ENCODE assay signal across 8 cellular contexts in genomic region chr6:127186889-127187288, GRCh38.
DNase-seq lines count a peak whose midpoint lies in the region; ATAC-seq and TF ChIP-seq lines count a peak whose summit lies in the region.

No MANE protein-coding gene starts in this region.

- H3K79me2 ChIP-seq in GM23338 (replicated peaks; ENCODE audit: insufficient read depth) = no peaks in the 10 kb centered on the region

- no peak overlapping the region for H3K27ac ChIP-seq in GM23338 (ENCODE audit: low read depth)

- H3K9me3 Mint-ChIP-seq in GM23338 = no peaks in the 10 kb centered on the region
- no peaks in the 10 kb centered on the region for H3K9me3 Mint-ChIP-seq in glutamatergic neuron (ENCODE audit: unreplicated experiment)

- no peak overlapping the region for H3K4me3 Mint-ChIP-seq in GM23338
- no peak overlapping the region for H3K4me3 Mint-ChIP-seq in glutamatergic neuron (ENCODE audit: unreplicated experiment)

- H3K27me3 Mint-ChIP-seq in GM23338 (ENCODE audit: insufficient read depth, low read depth, poor library complexity) = peaks cover 2% of the 10 kb centered on the region
- no peaks in the 10 kb centered on the region for H3K27me3 Mint-ChIP-seq in glutamatergic neuron (ENCODE audit: unreplicated experiment)

- H3K4me3 ChIP-seq in GM23338 = no peak overlapping the region

- TF ChIP-seq CTCF in GM23338 (conservative IDR thresholded peaks at IDR 0.05; ENCODE audit: low read depth in 2 of 2) (peak; percentile 84 to 97), glutamatergic neuron (IDR thresholded peaks at IDR 0.05; ENCODE audit: partially characterized antibody, unreplicated experiment) (peak; percentile 78)

- H3F3A ChIP-seq in GM23338 (replicated peaks; ENCODE audit: low read depth) = no peaks in the 10 kb centered on the region

- H3K4me2 ChIP-seq in GM23338 = no peak overlapping the region

- no peaks in the 10 kb centered on the region for H3K36me3 Mint-ChIP-seq in GM23338 (ENCODE audit: low read depth)
- H3K36me3 Mint-ChIP-seq in glutamatergic neuron (ENCODE audit: unreplicated experiment) = no peaks in the 10 kb centered on the region

- in situ Hi-C loops in G401 (cut with HindIII; ENCODE audit: low sequenced_read_pairs) = no loop called here

- peaks cover 8% of the 10 kb centered on the region; the same call in 2 of the 3 replicates for H3K4me1 Mint-ChIP-seq in GM23338
- H3K4me1 Mint-ChIP-seq in glutamatergic neuron (ENCODE audit: low read depth, unreplicated experiment) = no peaks in the 10 kb centered on the region

- peak; percentile 72 for ATAC-seq in GM23338

- no peaks in the 10 kb centered on the region for H3K9me2 ChIP-seq in GM23338 (ENCODE audit: insufficient read depth)

- no peaks in the 10 kb centered on the region; the same call in 1 of the 2 replicates for H3K4me1 ChIP-seq in GM23338 (ENCODE audit: insufficient read depth)

- H4K20me1 ChIP-seq in GM23338 (replicated peaks; ENCODE audit: insufficient read depth) = no peaks in the 10 kb centered on the region

- H3K36me3 ChIP-seq in GM23338 (ENCODE audit: insufficient read depth) = no peaks in the 10 kb centered on the region

- H2AFZ ChIP-seq in GM23338 = no peak overlapping the region

- H3K27ac Mint-ChIP-seq in GM23338 = no peak overlapping the region
- H3K27ac Mint-ChIP-seq in glutamatergic neuron (ENCODE audit: unreplicated experiment) = no peak overlapping the region

- H3K27me3 ChIP-seq in GM23338 (ENCODE audit: insufficient read depth) = no peaks in the 10 kb centered on the region

- DNase-seq in COLO829 (ENCODE audit: low spot score) (peak; percentile 6), GM23338 (ENCODE audit: low spot score) (peak; percentile 71), NCI-H748 treated with DMSO at 0.1 percent for 48 hours (lab: John Stamatoyannopoulos, UW) (peak; percentile 21), glutamatergic neuron (peak; percentile 89), G401 (ENCODE audit: low spot score) (no peak), kidney glomerular epithelial cell (lab: John Stamatoyannopoulos, UW) (no peak)
- peak; percentile 89 for DNase-seq in activated CD8-positive, alpha-beta memory T cell treated with anti-CD3 and anti-CD28 coated beads, Interleukin-2, amount 50 U/mL, for 48 hours
- DNase-seq in stimulated activated CD4-positive, alpha-beta T cell treated with anti-CD3 and anti-CD28 coated beads, Interleukin-15, amount 100 ng/mL, for 48 hours (ENCODE audit: low read depth in 2 of 2) = peak; percentile 41 to 59

TF ChIP-seq in GM23338, 12 proteins besides CTCF, POLR2A, EP300 and RAD21 (continues in another document):
- no peak for TF ChIP-seq STAT1 (IDR thresholded peaks at IDR 0.05; ENCODE audit: unreplicated experiment)
- no peak for TF ChIP-seq EZH2phosphoT487 (IDR thresholded peaks at IDR 0.05; ENCODE audit: unreplicated experiment)
- no peak for TF ChIP-seq NANOG (IDR thresholded peaks at IDR 0.05; ENCODE audit: borderline replicate concordance)
- TF ChIP-seq, protein P1, sequence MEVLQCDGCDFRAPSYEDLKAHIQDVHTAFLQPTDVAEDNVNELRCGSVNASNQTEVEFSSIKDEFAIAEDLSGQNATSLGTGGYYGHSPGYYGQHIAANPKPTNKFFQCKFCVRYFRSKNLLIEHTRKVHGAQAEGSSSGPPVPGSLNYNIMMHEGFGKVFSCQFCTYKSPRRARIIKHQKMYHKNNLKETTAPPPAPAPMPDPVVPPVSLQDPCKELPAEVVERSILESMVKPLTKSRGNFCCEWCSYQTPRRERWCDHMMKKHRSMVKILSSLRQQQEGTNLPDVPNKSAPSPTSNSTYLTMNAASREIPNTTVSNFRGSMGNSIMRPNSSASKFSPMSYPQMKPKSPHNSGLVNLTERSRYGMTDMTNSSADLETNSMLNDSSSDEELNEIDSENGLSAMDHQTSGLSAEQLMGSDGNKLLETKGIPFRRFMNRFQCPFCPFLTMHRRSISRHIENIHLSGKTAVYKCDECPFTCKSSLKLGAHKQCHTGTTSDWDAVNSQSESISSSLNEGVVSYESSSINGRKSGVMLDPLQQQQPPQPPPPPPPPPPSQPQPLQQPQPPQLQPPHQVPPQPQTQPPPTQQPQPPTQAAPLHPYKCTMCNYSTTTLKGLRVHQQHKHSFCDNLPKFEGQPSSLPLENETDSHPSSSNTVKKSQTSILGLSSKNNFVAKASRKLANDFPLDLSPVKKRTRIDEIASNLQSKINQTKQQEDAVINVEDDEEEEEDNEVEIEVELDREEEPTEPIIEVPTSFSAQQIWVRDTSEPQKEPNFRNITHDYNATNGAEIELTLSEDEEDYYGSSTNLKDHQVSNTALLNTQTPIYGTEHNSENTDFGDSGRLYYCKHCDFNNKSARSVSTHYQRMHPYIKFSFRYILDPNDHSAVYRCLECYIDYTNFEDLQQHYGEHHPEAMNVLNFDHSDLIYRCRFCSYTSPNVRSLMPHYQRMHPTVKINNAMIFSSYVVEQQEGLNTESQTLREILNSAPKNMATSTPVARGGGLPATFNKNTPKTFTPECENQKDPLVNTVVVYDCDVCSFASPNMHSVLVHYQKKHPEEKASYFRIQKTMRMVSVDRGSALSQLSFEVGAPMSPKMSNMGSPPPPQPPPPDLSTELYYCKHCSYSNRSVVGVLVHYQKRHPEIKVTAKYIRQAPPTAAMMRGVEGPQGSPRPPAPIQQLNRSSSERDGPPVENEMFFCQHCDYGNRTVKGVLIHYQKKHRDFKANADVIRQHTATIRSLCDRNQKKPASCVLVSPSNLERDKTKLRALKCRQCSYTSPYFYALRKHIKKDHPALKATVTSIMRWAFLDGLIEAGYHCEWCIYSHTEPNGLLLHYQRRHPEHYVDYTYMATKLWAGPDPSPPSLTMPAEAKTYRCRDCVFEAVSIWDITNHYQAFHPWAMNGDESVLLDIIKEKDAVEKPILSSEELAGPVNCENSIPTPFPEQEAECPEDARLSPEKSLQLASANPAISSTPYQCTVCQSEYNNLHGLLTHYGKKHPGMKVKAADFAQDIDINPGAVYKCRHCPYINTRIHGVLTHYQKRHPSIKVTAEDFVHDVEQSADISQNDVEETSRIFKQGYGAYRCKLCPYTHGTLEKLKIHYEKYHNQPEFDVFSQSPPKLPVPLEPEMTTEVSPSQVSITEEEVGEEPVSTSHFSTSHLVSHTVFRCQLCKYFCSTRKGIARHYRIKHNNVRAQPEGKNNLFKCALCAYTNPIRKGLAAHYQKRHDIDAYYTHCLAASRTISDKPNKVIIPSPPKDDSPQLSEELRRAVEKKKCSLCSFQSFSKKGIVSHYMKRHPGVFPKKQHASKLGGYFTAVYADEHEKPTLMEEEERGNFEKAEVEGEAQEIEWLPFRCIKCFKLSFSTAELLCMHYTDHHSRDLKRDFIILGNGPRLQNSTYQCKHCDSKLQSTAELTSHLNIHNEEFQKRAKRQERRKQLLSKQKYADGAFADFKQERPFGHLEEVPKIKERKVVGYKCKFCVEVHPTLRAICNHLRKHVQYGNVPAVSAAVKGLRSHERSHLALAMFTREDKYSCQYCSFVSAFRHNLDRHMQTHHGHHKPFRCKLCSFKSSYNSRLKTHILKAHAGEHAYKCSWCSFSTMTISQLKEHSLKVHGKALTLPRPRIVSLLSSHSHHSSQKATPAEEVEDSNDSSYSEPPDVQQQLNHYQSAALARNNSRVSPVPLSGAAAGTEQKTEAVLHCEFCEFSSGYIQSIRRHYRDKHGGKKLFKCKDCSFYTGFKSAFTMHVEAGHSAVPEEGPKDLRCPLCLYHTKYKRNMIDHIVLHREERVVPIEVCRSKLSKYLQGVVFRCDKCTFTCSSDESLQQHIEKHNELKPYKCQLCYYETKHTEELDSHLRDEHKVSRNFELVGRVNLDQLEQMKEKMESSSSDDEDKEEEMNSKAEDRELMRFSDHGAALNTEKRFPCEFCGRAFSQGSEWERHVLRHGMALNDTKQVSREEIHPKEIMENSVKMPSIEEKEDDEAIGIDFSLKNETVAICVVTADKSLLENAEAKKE (CRISPR knock-in tag; IDR thresholded peaks at IDR 0.05) = no peak
- no peak for TF ChIP-seq ZNF114 (CRISPR knock-in tag; IDR thresholded peaks at IDR 0.05)
- TF ChIP-seq CREB1 (CRISPR knock-in tag; IDR thresholded peaks at IDR 0.05; ENCODE audit: low read depth) = no peak
- TF ChIP-seq REST (IDR thresholded peaks at IDR 0.05; ENCODE audit: unreplicated experiment) = no peak
- TF ChIP-seq JUNB (IDR thresholded peaks at IDR 0.05; ENCODE audit: unreplicated experiment) = no peak
- TF ChIP-seq POLR2AphosphoS5 (IDR thresholded peaks at IDR 0.05; ENCODE audit: low read depth) = no peak
- TF ChIP-seq EZH2 (IDR thresholded peaks at IDR 0.05; ENCODE audit: low read depth, unreplicated experiment) = no peak
- TF ChIP-seq ETS1 (IDR thresholded peaks at IDR 0.05) = no peak

Comparison
In these comparisons a context has a peak if more than half of its experiments do, and no peak if none do; other contexts are left out.
1. DNase-seq: peak in COLO829 (single experiment), GM23338 (single experiment), NCI-H748 treated with DMSO at 0.1 percent for 48 hours (single experiment), activated CD8-positive, alpha-beta memory T cell treated with anti-CD3 and anti-CD28 coated beads, Interleukin-2, amount 50 U/mL, for 48 hours (single experiment), glutamatergic neuron (single experiment) and stimulated activated CD4-positive, alpha-beta T cell treated with anti-CD3 and anti-CD28 coated beads, Interleukin-15, amount 100 ng/mL, for 48 hours (2 of 2); none in G401 (single experiment) and kidney glomerular epithelial cell (single experiment).